17 cellular contexts compared by ENCODE assay signal in the genomic region with DNA sequence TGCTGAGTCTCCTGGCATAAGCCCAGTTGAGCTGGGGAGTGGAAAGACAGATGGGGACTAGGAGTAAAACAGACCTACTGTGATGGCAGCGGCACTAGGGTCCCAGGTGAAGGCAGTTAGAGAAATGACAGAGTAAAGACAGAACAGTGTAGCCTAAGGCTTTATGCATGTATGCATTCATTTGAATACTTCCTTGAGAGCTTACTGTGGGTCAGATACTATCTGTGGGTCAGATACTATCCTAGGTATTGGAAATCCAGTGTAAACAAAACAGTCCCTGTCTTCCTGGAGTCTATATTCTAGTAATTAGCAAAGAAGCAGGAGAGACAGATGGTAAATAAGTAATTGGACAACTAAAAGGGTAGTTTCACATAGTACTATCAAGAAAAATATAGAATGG.
DNase-seq lines count a peak whose midpoint lies in the region; ATAC-seq, FAIRE-seq and TF ChIP-seq lines count a peak whose summit lies in the region.
"Had no signal": no experiment of that assay in that cellular context is flagged by ENCODE, and none has a peak within 500 bp of the region (broad histone marks: within the 10 kb centered on the region; RNA-seq: fewer than 3 reads in every experiment).

No MANE protein-coding gene starts in this region.

- no peak overlapping the region for H2BK120ac ChIP-seq in trophoblast cell (ENCODE audit: insufficient read depth, low read length, poor library complexity)

- H2BK5ac ChIP-seq in trophoblast cell (ENCODE audit: low read depth, low read length, poor library complexity): no peak overlapping the region

- no peaks in the 10 kb centered on the region for H3K27me3 Mint-ChIP-seq in CD8-positive, alpha-beta T cell (ENCODE audit: low read depth)
- peaks cover 2 to 15% of the 10 kb centered on the region in 2 donors for H3K27me3 Mint-ChIP-seq in CD8-positive, alpha-beta memory T cell

- H3K27me3 ChIP-seq in CD8-positive, alpha-beta T cell (ENCODE audit: insufficient read depth, low read length): no peaks in the 10 kb centered on the region
- H3K27me3 ChIP-seq in keratinocyte (ENCODE audit: control insufficient read depth, extremely low read depth, insufficient read depth, low read length) (no peaks in the 10 kb centered on the region), trophoblast cell (ENCODE audit: insufficient read depth, low read length) (no peaks in the 10 kb centered on the region), testis (no peaks in the 10 kb centered on the region)
- H3K27me3 ChIP-seq in CD8-positive, alpha-beta memory T cell (ENCODE audit: insufficient read depth, low read length, poor library complexity, severe bottlenecking): no peaks in the 10 kb centered on the region
- H3K27me3 ChIP-seq: BLaER1 had no signal

- H3K18ac ChIP-seq in trophoblast cell (ENCODE audit: low read length): no peak overlapping the region

- no peak overlapping the region for H3K14ac ChIP-seq in trophoblast cell (ENCODE audit: low read length)

- peak overlapping the region; percentile 76 for H4K91ac ChIP-seq in trophoblast cell (ENCODE audit: low read depth, low read length)

- no peak overlapping the region for H4K8ac ChIP-seq in trophoblast cell (ENCODE audit: low read depth, low read length)

- POLR2A ChIA-PET in CD8-positive, alpha-beta T cell (lab: Charles Lee): no interaction called here
- POLR2A ChIA-PET in CD8-positive, alpha-beta memory T cell (lab: Charles Lee): no interaction called here

- H3K36me3 Mint-ChIP-seq in CD8-positive, alpha-beta T cell: no peaks in the 10 kb centered on the region
- no peaks in the 10 kb centered on the region for H3K36me3 Mint-ChIP-seq in CD8-positive, alpha-beta memory T cell
- H3K36me3 Mint-ChIP-seq: CD4-positive, CD25-positive, alpha-beta regulatory T cell had no signal

- H4K12ac ChIP-seq in trophoblast cell (ENCODE audit: low read depth, low read length): no peak overlapping the region

- intact Hi-C loops in CD8-positive, alpha-beta T cell (cut with DNase I, micrococcal nuclease): no loop called here
- intact Hi-C loops in testis (cut with DNase I; ENCODE audit: low total_unique reads): no loop called here

- CTCF ChIA-PET in CD8-positive, alpha-beta T cell (lab: Charles Lee): no interaction called here
- CTCF ChIA-PET in CD8-positive, alpha-beta memory T cell (lab: Charles Lee): no interaction called here

- H3K4ac ChIP-seq in trophoblast cell (ENCODE audit: low read depth, low read length): no peak overlapping the region

- peak; percentile 5 for FAIRE-seq in keratinocyte (lab: Jason Lieb, UNC)
- FAIRE-seq: GM12878, H1, HTR-8/SVneo had no signal

- no peak overlapping the region for H3K9ac ChIP-seq in keratinocyte (ENCODE audit: control insufficient read depth, extremely low read depth, insufficient read depth, low read length)
- H3K9ac ChIP-seq in trophoblast cell (ENCODE audit: low read length): no peak overlapping the region
- H3K9ac ChIP-seq: BLaER1 had no signal

- H3K79me2 ChIP-seq in keratinocyte (ENCODE audit: control insufficient read depth, insufficient read depth, low read length) (no peaks in the 10 kb centered on the region), trophoblast cell (ENCODE audit: control insufficient read depth, insufficient read depth, low read length, poor library complexity) (no peaks in the 10 kb centered on the region)

- H3K4me3 Mint-ChIP-seq in CD8-positive, alpha-beta T cell: no peak overlapping the region
- H3K4me3 Mint-ChIP-seq in CD8-positive, alpha-beta memory T cell: no peak overlapping the region
- H3K4me3 Mint-ChIP-seq: H9 had no signal

- no peaks in the 10 kb centered on the region for H3K36me3 ChIP-seq in CD8-positive, alpha-beta T cell (ENCODE audit: insufficient read depth, low read length)
- H3K36me3 ChIP-seq in keratinocyte (ENCODE audit: control insufficient read depth in 2 of 2, extremely low read depth in 1 of 2, insufficient read depth in 2 of 2, low read length in 2 of 2) (no peaks in the 10 kb centered on the region), trophoblast cell (ENCODE audit: control insufficient read depth in 1 of 2, insufficient read depth in 2 of 2, low read length in 2 of 2) (no peaks in the 10 kb centered on the region), testis (ENCODE audit: low read depth, missing control alignments) (no peaks in the 10 kb centered on the region)
- H3K36me3 ChIP-seq in CD8-positive, alpha-beta memory T cell (ENCODE audit: insufficient read depth, low read length): no peaks in the 10 kb centered on the region
- H3K36me3 ChIP-seq: BLaER1 had no signal

- no peak overlapping the region for H3K27ac ChIP-seq in CD8-positive, alpha-beta T cell (ENCODE audit: low read depth, low read length)
- no peak overlapping the region for H3K27ac ChIP-seq in keratinocyte (ENCODE audit: control insufficient read depth, insufficient read depth, low read length)
- H3K27ac ChIP-seq in trophoblast cell (ENCODE audit: low read depth, low read length): peak overlapping the region; percentile 93
- H3K27ac ChIP-seq in CD8-positive, alpha-beta memory T cell (ENCODE audit: low read depth, low read length): no peak overlapping the region
- H3K27ac ChIP-seq in testis: no peak overlapping the region
- H3K27ac ChIP-seq: BLaER1 had no signal

- no peaks in the 10 kb centered on the region for H3K9me3 ChIP-seq in CD8-positive, alpha-beta T cell (ENCODE audit: low read length)
- H3K9me3 ChIP-seq in keratinocyte (ENCODE audit: control insufficient read depth, low read depth, low read length): no peaks in the 10 kb centered on the region
- H3K9me3 ChIP-seq in trophoblast cell (ENCODE audit: insufficient read depth, low read depth, low read length): no peaks in the 10 kb centered on the region
- H3K9me3 ChIP-seq in CD8-positive, alpha-beta memory T cell (ENCODE audit: low read length): peaks cover 11% of the 10 kb centered on the region
- no peaks in the 10 kb centered on the region for H3K9me3 ChIP-seq in testis

- TF ChIP-seq POLR2A in testis (IDR thresholded peaks at IDR 0.05): no peak

- no peak overlapping the region for H2BK12ac ChIP-seq in trophoblast cell (ENCODE audit: low read length)

- peaks cover 18% of the 10 kb centered on the region for H3K79me1 ChIP-seq in trophoblast cell (ENCODE audit: low read length)

- no peaks in the 10 kb centered on the region for H3K4me1 Mint-ChIP-seq in CD8-positive, alpha-beta T cell (ENCODE audit: low read depth)
- H3K4me1 Mint-ChIP-seq in CD8-positive, alpha-beta memory T cell: no peaks in the 10 kb centered on the region
- H3K4me1 Mint-ChIP-seq: H9 had no signal

- DNase-seq in CD8-positive, alpha-beta T cell: no peak
- DNase-seq in NCI-H526 treated with DMSO at 0.1 percent for 48 hours (lab: John Stamatoyannopoulos, UW): peak; percentile 57
- DNase-seq in keratinocyte (ENCODE audit: low read depth, low spot score): no peak
- DNase-seq in trophoblast cell: peak in 1 of 2 donors; percentile 55
- DNase-seq in CD8-positive, alpha-beta memory T cell: no peak
- DNase-seq in testis: no peak
- DNase-seq: 8988T; Calu3; CD4-positive, CD25-positive, alpha-beta regulatory T cell; DMS79 treated with DMSO at 0.1 percent for 48 hours; H9; IMR-90 had no signal

- no peak for ATAC-seq in CD8-positive, alpha-beta T cell
- ATAC-seq in GM21528 (IDR thresholded peaks at IDR 0.05; ENCODE audit: low FRiP score, unreplicated experiment): no peak
- ATAC-seq: GM12878 had no signal

- peak overlapping the region; percentile 11 for H3K27ac Mint-ChIP-seq in CD8-positive, alpha-beta T cell
- H3K27ac Mint-ChIP-seq in CD8-positive, alpha-beta memory T cell: no peak overlapping the region
- H3K27ac Mint-ChIP-seq: CD4-positive, CD25-positive, alpha-beta regulatory T cell; H9 had no signal

- no peaks in the 10 kb centered on the region for H3K4me1 ChIP-seq in CD8-positive, alpha-beta T cell (ENCODE audit: insufficient read depth, low read length)
- no peaks in the 10 kb centered on the region for H3K4me1 ChIP-seq in keratinocyte (ENCODE audit: control insufficient read depth, extremely low read depth, insufficient read depth, low read length)
- peaks cover 8 to 27% of the 10 kb centered on the region in 2 experiments for H3K4me1 ChIP-seq in trophoblast cell (ENCODE audit: control insufficient read depth in 1 of 2, insufficient read depth in 2 of 2, low read length in 2 of 2)
- no peaks in the 10 kb centered on the region for H3K4me1 ChIP-seq in CD8-positive, alpha-beta memory T cell (ENCODE audit: insufficient read depth, low read length)
- no peaks in the 10 kb centered on the region for H3K4me1 ChIP-seq in testis
- H3K4me1 ChIP-seq: BLaER1 had no signal

- H3K4me2 ChIP-seq in keratinocyte (ENCODE audit: control insufficient read depth, extremely low read depth, insufficient read depth, low read depth, low read length) (no peak overlapping the region), trophoblast cell (ENCODE audit: low read length) (peak overlapping the region; percentile 44)
- H3K4me2 ChIP-seq: BLaER1 had no signal

- no CpG with 5 or more reads among the region's 1 CpG for WGBS in trophoblast cell (ENCODE audit: extremely low coverage, insufficient coverage, insufficient read length)
- WGBS in testis, 2 donors: 92 to 100% methylated on average over 1 of the region's 1 CpG

- no peak overlapping the region for H2AK5ac ChIP-seq in trophoblast cell (ENCODE audit: low read length)

- dilution Hi-C loops in keratinocyte (cut with MboI; ENCODE audit: extremely low pct_ligation_motif_present, low sequenced_read_pairs): no loop called here

- no peak for TF ChIP-seq CTCF in CD8-positive, alpha-beta T cell (IDR thresholded peaks at IDR 0.05)
- TF ChIP-seq CTCF in keratinocyte (optimal IDR thresholded peaks at IDR 0.05 in 1 of 3, IDR thresholded peaks at IDR 0.05 in 1 of 3, conservative IDR thresholded peaks at IDR 0.05 in 1 of 3; ENCODE audit: extremely low read depth in 1 of 3, insufficient read depth in 2 of 3, low read length in 3 of 3): no peak
- TF ChIP-seq CTCF in testis (IDR thresholded peaks at IDR 0.05): no peak

- H4K20me1 ChIP-seq in keratinocyte (ENCODE audit: control insufficient read depth, extremely low read depth, insufficient read depth, low read length): no peaks in the 10 kb centered on the region
- H4K20me1 ChIP-seq: BLaER1 had no signal

- H3K4me3 ChIP-seq in CD8-positive, alpha-beta T cell (ENCODE audit: low read depth, low read length): no peak overlapping the region
- no peak overlapping the region for H3K4me3 ChIP-seq in keratinocyte (ENCODE audit: control insufficient read depth in 2 of 3, extremely low read depth in 1 of 3, insufficient read depth in 2 of 3, low read depth in 1 of 3, low read length in 3 of 3)
- H3K4me3 ChIP-seq in trophoblast cell (ENCODE audit: low read depth, low read length): no peak overlapping the region
- no peak overlapping the region for H3K4me3 ChIP-seq in CD8-positive, alpha-beta memory T cell (ENCODE audit: low read length)
- H3K4me3 ChIP-seq in testis: no peak overlapping the region
- H3K4me3 ChIP-seq: BLaER1, GM12878 had no signal

- no peaks in the 10 kb centered on the region for H3K9me3 Mint-ChIP-seq in CD8-positive, alpha-beta T cell
- H3K9me3 Mint-ChIP-seq in CD8-positive, alpha-beta memory T cell: peaks cover 3 to 17% (median 12%) of the 10 kb centered on the region in 5 donors
- H3K9me3 Mint-ChIP-seq: H9 had no signal

- H3K9me1 ChIP-seq in keratinocyte (ENCODE audit: control insufficient read depth, extremely low read depth, insufficient read depth, low read length): no peaks in the 10 kb centered on the region

- H2AFZ ChIP-seq in keratinocyte (ENCODE audit: control insufficient read depth, low read length) (no peak overlapping the region), trophoblast cell (ENCODE audit: insufficient read depth, low read length, poor library complexity) (no peak overlapping the region)

- H3K23ac ChIP-seq in trophoblast cell (ENCODE audit: low read length): no peak overlapping the region
